Comparison of ENCODE assay signal across 8 cellular contexts in genomic region chr1:226407497-226408284, GRCh38. TPM values are rescaled to one million over a fixed set of nuclear protein-coding genes. Genes with fewer than 3 reads are reported as not detected.
DNase-seq lines count a peak whose midpoint lies in the region; ATAC-seq and TF ChIP-seq lines count a peak whose summit lies in the region.

Gene PARP1 (minus strand): TSS chr1:226408093. CDS start chr1:226407929, 164 bp downstream.

- TF ChIP-seq CTCF in OCI-LY1 (IDR thresholded peaks at IDR 0.05; ENCODE audit: low read length) = peak; percentile 44; the same call in 1 of the 2 replicates
- TF ChIP-seq CTCF in endothelial cell (IDR thresholded peaks at IDR 0.05; ENCODE audit: unreplicated experiment) = peak; percentile 99

- peak; percentile 59 for ATAC-seq in GM21447 (IDR thresholded peaks at IDR 0.05; ENCODE audit: unreplicated experiment)

- peaks cover 4% of the 10 kb centered on the region; the same call in 1 of the 2 replicates for H3K36me3 ChIP-seq in HUES64 (ENCODE audit: insufficient read depth, low read length)
- H3K36me3 ChIP-seq in OCI-LY1 (ENCODE audit: insufficient read depth, low read length) = peaks cover 8% of the 10 kb centered on the region; the same call in 1 of the 2 replicates

- peak within 1 kb of the TSS; percentile 96 for H3K4me3 Mint-ChIP-seq in endothelial cell (ENCODE audit: unreplicated experiment)

- peaks cover 45% of the 10 kb centered on the region for H3K79me2 ChIP-seq in OCI-LY1 (ENCODE audit: insufficient read depth, low read length)

- H3K9me3 Mint-ChIP-seq in endothelial cell (ENCODE audit: unreplicated experiment) = no peaks in the 10 kb centered on the region

- no peaks in the 10 kb centered on the region for H4K20me1 ChIP-seq in OCI-LY1 (ENCODE audit: insufficient read depth, low read length)

- H3K27ac ChIP-seq in HUES64 (ENCODE audit: low read depth, low read length) = peak within 1 kb of the TSS; percentile 85
- peak within 1 kb of the TSS; percentile 95 for H3K27ac ChIP-seq in OCI-LY1 (ENCODE audit: low read depth, low read length, poor library complexity, severe bottlenecking)

- DNase-seq in DMS 273 treated with DMSO at 0.1 percent for 48 hours (lab: John Stamatoyannopoulos, UW) = peak; percentile 86
- peak; percentile 85 for DNase-seq in activated CD8-positive, alpha-beta memory T cell treated with anti-CD3 and anti-CD28 coated beads, Interleukin-2, amount 50 U/mL, for 4 hours
- peak; percentile 91 for DNase-seq in endothelial cell (ENCODE audit: low spot score)
- peak; percentile 69 for DNase-seq in middle frontal gyrus (ENCODE audit: extremely low spot score, low spot score)
- DNase-seq in stimulated activated CD8-positive, alpha-beta memory T cell treated with anti-CD3 and anti-CD28 coated beads, Interleukin-2, amount 100 ng/mL, for 48 hours (ENCODE audit: low read depth in 2 of 2) = peak; percentile 78 to 84

- H3K36me3 Mint-ChIP-seq in endothelial cell (ENCODE audit: low read depth, unreplicated experiment) = peaks cover 9% of the 10 kb centered on the region

- peaks cover 39% of the 10 kb centered on the region for H3K4me1 Mint-ChIP-seq in endothelial cell (ENCODE audit: unreplicated experiment)

- H3K4me1 ChIP-seq in HUES64 (ENCODE audit: insufficient read depth, low read length) (peaks cover 20% of the 10 kb centered on the region), OCI-LY1 (ENCODE audit: insufficient read depth, low read length, severe bottlenecking) (peaks cover 44% of the 10 kb centered on the region)

- no peaks in the 10 kb centered on the region for H3F3A ChIP-seq in OCI-LY1 (ENCODE audit: insufficient read depth, low read length)

- H3K4me3 ChIP-seq in HUES64 (ENCODE audit: low read length) (peak within 1 kb of the TSS; percentile 97), OCI-LY1 (ENCODE audit: low read depth, low read length, poor library complexity, severe bottlenecking) (peak within 1 kb of the TSS; percentile 95)

- no peaks in the 10 kb centered on the region for H3K27me3 ChIP-seq in HUES64 (ENCODE audit: insufficient read depth, low read length)
- H3K27me3 ChIP-seq in OCI-LY1 (ENCODE audit: insufficient read depth, low read length) = no peaks in the 10 kb centered on the region

- H3K9me2 ChIP-seq in OCI-LY1 (ENCODE audit: low read depth, low read length) = no peaks in the 10 kb centered on the region

- peak within 1 kb of the TSS; percentile 93 for H3K9ac ChIP-seq in HUES64 (ENCODE audit: low read depth, low read length)
- H3K9ac ChIP-seq in OCI-LY1 (ENCODE audit: low read length) = peak within 1 kb of the TSS; percentile 97

- H2AFZ ChIP-seq in OCI-LY1 (ENCODE audit: low read length) = peak within 1 kb of the TSS; percentile 51; the same call in 1 of the 2 replicates

- peak within 1 kb of the TSS; percentile 98 for H3K4me2 ChIP-seq in OCI-LY1 (ENCODE audit: low read length)

- peaks cover 4% of the 10 kb centered on the region for H3K27me3 Mint-ChIP-seq in endothelial cell (ENCODE audit: unreplicated experiment)

- peak within 1 kb of the TSS; percentile 76 for H3K27ac Mint-ChIP-seq in endothelial cell (ENCODE audit: unreplicated experiment)

- under 1% methylated on average over 90 of the region's 90 CpGs for WGBS in HUES64

- H3K9me3 ChIP-seq in HUES64 (ENCODE audit: insufficient read depth, low read depth, low read length) (no peaks in the 10 kb centered on the region), OCI-LY1 (ENCODE audit: low read length) (no peaks in the 10 kb centered on the region)

RNA-seq across cellular contexts. Expression of gene PARP1, which starts in this region (rescaled TPM):
- polyA plus RNA-seq in HUES64 (2013, experiment 1 of 2) = 263 TPM
- 259 TPM for polyA plus RNA-seq in HUES64 (2013, experiment 2 of 2)
- 131 TPM for total RNA-seq in endothelial cell (ENCODE audit: unreplicated experiment)

Comparison
In these comparisons a context has a peak if more than half of its experiments do, and no peak if none do; other contexts are left out.
1. Peak in every context shown above with its lines: DNase-seq, ATAC-seq, H3K4me3 ChIP-seq and H3K27ac ChIP-seq.